Comparison of ENCODE assay signal across 11 cellular contexts in genomic region chr11:66124564-66124963, GRCh38. TPM values are rescaled to one million over a fixed set of nuclear protein-coding genes. Genes with fewer than 3 reads are reported as not detected.
DNase-seq lines count a peak whose midpoint lies in the region; ATAC-seq, FAIRE-seq and TF ChIP-seq lines count a peak whose summit lies in the region.
"Had no signal": no experiment of that assay in that cellular context is flagged by ENCODE, and none has a peak within 500 bp of the region (broad histone marks: within the 10 kb centered on the region; RNA-seq: fewer than 3 reads in every experiment).

No MANE protein-coding gene starts in this region.

- no peak overlapping the region for H3K14ac ChIP-seq in trophoblast cell (ENCODE audit: low read length)

- no peak overlapping the region for H2AK5ac ChIP-seq in trophoblast cell (ENCODE audit: low read length)

- peaks cover 20% of the 10 kb centered on the region for H3K79me1 ChIP-seq in trophoblast cell (ENCODE audit: low read length)

- POLR2A ChIA-PET in PC-3 (lab: Charles Lee; ENCODE audit: unreplicated experiment), result no interaction called here

- H3K9me3 ChIP-seq in PC-3 (ENCODE audit: low read length) (no peaks in the 10 kb centered on the region), trophoblast cell (ENCODE audit: insufficient read depth, low read depth, low read length) (no peaks in the 10 kb centered on the region)
- H3K9me3 ChIP-seq: testis had no signal

- WGBS in trophoblast cell (ENCODE audit: extremely low coverage, insufficient coverage, insufficient read length), result no CpG with 5 or more reads among the region's 3 CpGs

- H3K36me3 ChIP-seq in PC-3 (ENCODE audit: low read depth, low read length) (no peaks in the 10 kb centered on the region), bronchial epithelial cell (ENCODE audit: control insufficient read depth, insufficient read depth, low read length) (no peaks in the 10 kb centered on the region), trophoblast cell (ENCODE audit: control insufficient read depth in 1 of 2, insufficient read depth in 2 of 2, low read length in 2 of 2) (no peaks in the 10 kb centered on the region)

- no peak overlapping the region for H3K9ac ChIP-seq in PC-3 (ENCODE audit: low read length)
- no peak overlapping the region for H3K9ac ChIP-seq in trophoblast cell (ENCODE audit: low read length)

- H4K8ac ChIP-seq in trophoblast cell (ENCODE audit: low read depth, low read length), result no peak overlapping the region

- TF ChIP-seq CTCF in PC-3 (conservative IDR thresholded peaks at IDR 0.05; ENCODE audit: low read depth, low read length) (no peak), bronchial epithelial cell (IDR thresholded peaks at IDR 0.05; ENCODE audit: insufficient read depth, low read length, severe bottlenecking) (no peak)

- H4K91ac ChIP-seq in trophoblast cell (ENCODE audit: low read depth, low read length), result peak overlapping the region; percentile 50

- no peak overlapping the region for H4K12ac ChIP-seq in trophoblast cell (ENCODE audit: low read depth, low read length)

- H3K4me3 ChIP-seq in PC-3 (ENCODE audit: low read length), result no peak overlapping the region; the same call in 1 of the 2 replicates
- no peak overlapping the region for H3K4me3 ChIP-seq in bronchial epithelial cell (ENCODE audit: low read depth, low read length)
- no peak overlapping the region for H3K4me3 ChIP-seq in trophoblast cell (ENCODE audit: low read depth, low read length)
- H3K4me3 ChIP-seq: testis had no signal

- H3K4me2 ChIP-seq in PC-3 (ENCODE audit: low read length) (peak overlapping the region; percentile 57), trophoblast cell (ENCODE audit: low read length) (no peak overlapping the region)

- H2BK120ac ChIP-seq in trophoblast cell (ENCODE audit: insufficient read depth, low read length, poor library complexity), result peak overlapping the region; percentile 44

- H3K27ac ChIP-seq in PC-3 (ENCODE audit: low read length) (peak overlapping the region; percentile 60), trophoblast cell (ENCODE audit: low read depth, low read length) (peak overlapping the region; percentile 49)
- H3K27ac ChIP-seq: testis had no signal

- CTCF ChIA-PET in PC-3 (lab: Charles Lee), result no interaction called here

- peak overlapping the region; percentile 72 for H3K4ac ChIP-seq in trophoblast cell (ENCODE audit: low read depth, low read length)

- H3K79me2 ChIP-seq in PC-3 (ENCODE audit: low read length) (peaks cover 36% of the 10 kb centered on the region), trophoblast cell (ENCODE audit: control insufficient read depth, insufficient read depth, low read length, poor library complexity) (peaks cover 8% of the 10 kb centered on the region)

- no TSS peak for BruUV-seq in PC-3 (replicated peaks; lab: Mats Ljungman, UMichigan)

- no peaks in the 10 kb centered on the region for H3F3A ChIP-seq in PC-3 (ENCODE audit: low read length, unreplicated experiment)

- H2BK12ac ChIP-seq in trophoblast cell (ENCODE audit: low read length), result no peak overlapping the region

- H3K4me1 ChIP-seq in PC-3 (ENCODE audit: insufficient read depth, low read length), result peaks cover 27% of the 10 kb centered on the region
- peaks cover 22 to 29% of the 10 kb centered on the region in 2 experiments for H3K4me1 ChIP-seq in trophoblast cell (ENCODE audit: control insufficient read depth in 1 of 2, insufficient read depth in 2 of 2, low read length in 2 of 2)

- DNase-seq in EL (peak; percentile 63), PC-3 (peak; percentile 70), bronchial epithelial cell (ENCODE audit: low read depth) (peak; percentile 88), trophoblast cell (peak in 1 of 2 donors; percentile 51), NCI-H2081 (lab: John Stamatoyannopoulos, UW) (no peak), foreskin melanocyte (no peak), 8988T (no peak)
- DNase-seq: activated CD8-positive, alpha-beta memory T cell treated with anti-CD3 and anti-CD28 coated beads for 24 hours; NCI-H2107; testis had no signal

- no peak overlapping the region for H3K18ac ChIP-seq in trophoblast cell (ENCODE audit: low read length)

- FAIRE-seq in bronchial epithelial cell (lab: Jason Lieb, UNC), result no peak

- H2BK5ac ChIP-seq in trophoblast cell (ENCODE audit: low read depth, low read length, poor library complexity), result no peak overlapping the region

- H3K27me3 ChIP-seq in PC-3 (ENCODE audit: low read length) (no peaks in the 10 kb centered on the region), bronchial epithelial cell (ENCODE audit: control insufficient read depth, insufficient read depth, low read length) (no peaks in the 10 kb centered on the region), trophoblast cell (ENCODE audit: insufficient read depth, low read length) (no peaks in the 10 kb centered on the region)
- H3K27me3 ChIP-seq: testis had no signal

- H3K23ac ChIP-seq in trophoblast cell (ENCODE audit: low read length), result no peak overlapping the region

- ATAC-seq in PC-3, result peak; percentile 68
- ATAC-seq in GM18909 (IDR thresholded peaks at IDR 0.05; ENCODE audit: poor library complexity, unreplicated experiment), result no peak

- H2AFZ ChIP-seq in PC-3 (ENCODE audit: low read length) (peak overlapping the region; percentile 28), trophoblast cell (ENCODE audit: insufficient read depth, low read length, poor library complexity) (no peak overlapping the region)

- no peaks in the 10 kb centered on the region for H3K9me2 ChIP-seq in PC-3 (replicated peaks; ENCODE audit: low read length)

- intact Hi-C loops in PC-3 (cut with micrococcal nuclease), result no loop called here

- no peaks in the 10 kb centered on the region for H4K20me1 ChIP-seq in PC-3 (ENCODE audit: low read length)

RNA-seq across cellular contexts. Expression of gene PACS1, which starts 54.5 kb away (rescaled TPM):
- total RNA-seq in PC-3 (2014; rRNA removed), result 28.7 and 31.5 TPM in 2 replicates
- total RNA-seq in bronchial epithelial cell, result 6.8 and 7.0 TPM in 2 replicates
- 63.7 and 65.0 TPM in 2 replicates for polyA plus RNA-seq in trophoblast cell (2013)

Comparison
In these comparisons a context has a peak if more than half of its experiments do, and no peak if none do; other contexts are left out.
1. DNase-seq: peak in EL (single experiment), PC-3 (single experiment) and bronchial epithelial cell (single experiment); none in NCI-H2081 (0 of 2), foreskin melanocyte (single experiment) and 8988T (single experiment).